Comparison of ENCODE assay signal across 1 cellular context in genomic region chr14:34873591-34874385, GRCh38.
TF ChIP-seq lines count a peak whose summit lies in the region.

No MANE protein-coding gene starts in this region.

TF ChIP-seq in HEK293, 187 proteins besides CTCF, POLR2A, EP300 and RAD21 (continued from another document):
- TF ChIP-seq GLIS2 (tag by site-specific recombination; IDR thresholded peaks at IDR 0.05) (peak; percentile 97), PRDM1 (tag by site-specific recombination; IDR thresholded peaks at IDR 0.05) (peak; percentile 70), SP7 (tag by site-specific recombination; IDR thresholded peaks at IDR 0.05) (peak; percentile 78), ZFP37 (tag by site-specific recombination; IDR thresholded peaks at IDR 0.05) (peak; percentile 55; the same call in 1 of the 2 replicates), ZNF449 (tag by site-specific recombination; IDR thresholded peaks at IDR 0.05) (0 out of 2 replicates have a peak, but pooled peaks have one; percentile 14), ZNF639 (tag by site-specific recombination; IDR thresholded peaks at IDR 0.05) (peak; percentile 47; the same call in 1 of the 2 replicates), ZNF426 (tag by site-specific recombination; IDR thresholded peaks at IDR 0.05) (no peak), ZNF747 (tag by site-specific recombination; IDR thresholded peaks at IDR 0.05) (no peak), SALL2 (tag by site-specific recombination; IDR thresholded peaks at IDR 0.05; ENCODE audit: borderline replicate concordance) (no peak), ZBTB7A (tag by site-specific recombination; IDR thresholded peaks at IDR 0.05; ENCODE audit: low read depth) (peak; percentile 33; the same call in 1 of the 2 replicates), BCL11B (tag by site-specific recombination; IDR thresholded peaks at IDR 0.05; ENCODE audit: low read depth) (no peak), ZNF513 (tag by site-specific recombination; IDR thresholded peaks at IDR 0.05) (peak; percentile 77), ZNF350 (tag by site-specific recombination; IDR thresholded peaks at IDR 0.05) (no peak), ZNF341 (tag by site-specific recombination; IDR thresholded peaks at IDR 0.05; ENCODE audit: low read depth) (peak; percentile 95), ZBTB17 (tag by site-specific recombination; IDR thresholded peaks at IDR 0.05) (peak; percentile 72), AEBP2 (tag by site-specific recombination; IDR thresholded peaks at IDR 0.05; ENCODE audit: borderline replicate concordance) (peak; percentile 22; the same call in 1 of the 2 replicates), ZXDB (tag by site-specific recombination; IDR thresholded peaks at IDR 0.05) (peak; percentile 89), GLI4 (tag by site-specific recombination; IDR thresholded peaks at IDR 0.05) (peak; percentile 86), OSR2 (tag by site-specific recombination; IDR thresholded peaks at IDR 0.05) (no peak; the same call in 1 of the 2 replicates), ZNF660 (tag by site-specific recombination; IDR thresholded peaks at IDR 0.05) (peak; percentile 55; the same call in 1 of the 2 replicates), ZNF645 (tag by site-specific recombination; IDR thresholded peaks at IDR 0.05) (0 out of 2 replicates have a peak, but pooled peaks have one; percentile 69), ZBTB21 (tag by site-specific recombination; IDR thresholded peaks at IDR 0.05) (0 out of 2 replicates have a peak, but pooled peaks have one; percentile 44), ZBTB8A (tag by site-specific recombination; IDR thresholded peaks at IDR 0.05) (peak; percentile 76), TSHZ1 (tag by site-specific recombination; IDR thresholded peaks at IDR 0.05; ENCODE audit: borderline replicate concordance) (0 out of 2 replicates have a peak, but pooled peaks have one; percentile 5), SP3 (tag by site-specific recombination; IDR thresholded peaks at IDR 0.05) (peak; percentile 75), ZNF398 (tag by site-specific recombination; IDR thresholded peaks at IDR 0.05) (peak; percentile 81), INSM2 (tag by site-specific recombination; IDR thresholded peaks at IDR 0.05) (peak; percentile 38), BCL11A (tag by site-specific recombination; IDR thresholded peaks at IDR 0.05; ENCODE audit: low read depth) (0 out of 2 replicates have a peak, but pooled peaks have one; percentile 26), ZIC2 (tag by site-specific recombination; IDR thresholded peaks at IDR 0.05) (peak; percentile 94)
